Comparison of ENCODE assay signal across 18 cellular contexts in the genomic region with DNA sequence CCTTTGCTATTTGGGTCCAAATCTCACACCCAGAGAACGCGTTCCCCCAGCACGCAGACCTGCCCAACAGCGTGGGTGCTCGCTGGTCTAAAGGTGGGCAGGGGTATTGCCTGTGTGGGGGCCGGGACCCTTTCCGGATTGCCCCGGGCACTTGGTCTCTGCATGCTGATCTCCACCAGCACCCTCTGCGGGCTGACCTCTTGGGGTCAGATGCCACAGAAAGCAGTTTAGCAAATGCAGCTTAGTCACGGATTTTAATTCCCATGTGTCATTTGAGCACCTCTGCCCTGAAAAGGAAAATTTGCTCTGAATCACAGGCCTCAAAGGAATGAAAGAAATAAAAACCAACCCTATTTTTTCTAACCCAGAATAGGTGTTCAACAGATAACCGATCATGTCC. TPM values are rescaled to one million over a fixed set of nuclear protein-coding genes. Genes with fewer than 3 reads are reported as not detected.
DNase-seq lines count a peak whose midpoint lies in the region; ATAC-seq and TF ChIP-seq lines count a peak whose summit lies in the region.
"Had no signal": no experiment of that assay in that cellular context is flagged by ENCODE, and none has a peak within 500 bp of the region (broad histone marks: within the 10 kb centered on the region; RNA-seq: fewer than 3 reads in every experiment).

No MANE protein-coding gene starts in this region.

- dilution Hi-C loops in IMR-90 (cut with HindIII; ENCODE audit: low sequenced_read_pairs, unreplicated experiment) = no loop called here

- H3K27ac Mint-ChIP-seq in chondrocyte (ENCODE audit: unreplicated experiment) (peak overlapping the region; percentile 89), GM23338 (no peak overlapping the region)
- H3K27ac Mint-ChIP-seq: activated naive CD8-positive, alpha-beta T cell treated with anti-CD3 and anti-CD28 coated beads, Interleukin-2, amount 10 ng/mL, durations not matched to agents 7 days and 5 days; activated T-cell treated with anti-CD3 and anti-CD28 coated beads, Interleukin-2, amount 50 U/mL, for 24 hours; CD8-positive, alpha-beta memory T cell had no signal

- H3K18ac ChIP-seq in IMR-90 (ENCODE audit: low read depth, low read length) = no peak overlapping the region
- H3K18ac ChIP-seq in mesendoderm (ENCODE audit: low read length) = no peak overlapping the region

- H2AFZ ChIP-seq in IMR-90 (replicated peaks; ENCODE audit: low read length, poor library complexity) (no peak overlapping the region), GM23338 (no peak overlapping the region; the same call in 1 of the 2 replicates)

- no peak overlapping the region for H2AK9ac ChIP-seq in IMR-90 (replicated peaks; ENCODE audit: low read depth, low read length, poor library complexity)

- H3K4me3 Mint-ChIP-seq in chondrocyte (ENCODE audit: unreplicated experiment) (peak overlapping the region; percentile 24), GM23338 (no peak overlapping the region)
- H3K4me3 Mint-ChIP-seq: activated naive CD8-positive, alpha-beta T cell treated with anti-CD3 and anti-CD28 coated beads, Interleukin-2, amount 10 ng/mL, durations not matched to agents 7 days and 5 days; activated T-cell treated with anti-CD3 and anti-CD28 coated beads, Interleukin-2, amount 50 U/mL, for 24 hours; CD8-positive, alpha-beta memory T cell; stimulated activated naive CD8-positive, alpha-beta T cell treated with anti-CD3 and anti-CD28 coated beads, Interleukin-15, amount 100 ng/mL, for 72 hours had no signal

- H3K27me3 Mint-ChIP-seq in chondrocyte (ENCODE audit: low read depth) = peaks cover 3% of the 10 kb centered on the region
- peaks cover 14% of the 10 kb centered on the region for H3K27me3 Mint-ChIP-seq in GM23338 (ENCODE audit: insufficient read depth, low read depth, poor library complexity)
- H3K27me3 Mint-ChIP-seq: activated T-cell treated with anti-CD3 and anti-CD28 coated beads, Interleukin-2, amount 50 U/mL, for 24 hours had no signal

- H4K5ac ChIP-seq in IMR-90 (ENCODE audit: low read depth, low read length) (no peak overlapping the region), mesendoderm (ENCODE audit: low read length) (no peak overlapping the region)

- no TSS peak for BruUV-seq in IMR-90 (replicated peaks; lab: Mats Ljungman, UMichigan)

- H3K9me3 Mint-ChIP-seq in chondrocyte (ENCODE audit: low read depth) (no peaks in the 10 kb centered on the region), GM23338 (no peaks in the 10 kb centered on the region)
- H3K9me3 Mint-ChIP-seq: activated naive CD8-positive, alpha-beta T cell treated with anti-CD3 and anti-CD28 coated beads, Interleukin-2, amount 10 ng/mL, durations not matched to agents 7 days and 5 days; activated T-cell treated with anti-CD3 and anti-CD28 coated beads, Interleukin-2, amount 50 U/mL, for 24 hours; CD8-positive, alpha-beta memory T cell; stimulated activated naive CD8-positive, alpha-beta T cell treated with anti-CD3 and anti-CD28 coated beads, Interleukin-15, amount 100 ng/mL, for 72 hours had no signal

- H3K79me2 ChIP-seq in mesendoderm (ENCODE audit: control insufficient read depth, insufficient read depth, low read length) (no peaks in the 10 kb centered on the region), GM23338 (replicated peaks; ENCODE audit: insufficient read depth) (no peaks in the 10 kb centered on the region)

- no peak overlapping the region for H3K4ac ChIP-seq in IMR-90 (ENCODE audit: low read depth, low read length)
- H3K4ac ChIP-seq in mesendoderm (ENCODE audit: low read depth, low read length) = no peak overlapping the region

- DNase-seq in COLO829 (ENCODE audit: low spot score) (peak; percentile 61), IMR-90 (peak; percentile 19), chondrocyte (ENCODE audit: low spot score) (no peak), mesendoderm (no peak), GM23338 (ENCODE audit: low spot score) (no peak), heart left ventricle (no peak)
- no peak for DNase-seq in activated naive CD4-positive, alpha-beta T cell (lab: John Stamatoyannopoulos, UW)
- DNase-seq: activated naive CD8-positive, alpha-beta T cell treated with anti-CD3 and anti-CD28 coated beads, Interleukin-2, amount 10 ng/mL, durations not matched to agents 7 days and 5 days; activated T-cell treated with anti-CD3 and anti-CD28 coated beads, Interleukin-2, amount 50 U/mL, for 24 hours; CD8-positive, alpha-beta memory T cell; kidney glomerular epithelial cell; NCI-H187; NCI-H510A; stimulated activated naive CD8-positive, alpha-beta T cell treated with anti-CD3 and anti-CD28 coated beads, Interleukin-15, amount 100 ng/mL, for 72 hours; uterus had no signal

- H3K14ac ChIP-seq in IMR-90 (replicated peaks; ENCODE audit: low read depth, low read length) = no peak overlapping the region

- H3K4me1 ChIP-seq in IMR-90 (ENCODE audit: control insufficient read depth, insufficient read depth, low read length) = no peaks in the 10 kb centered on the region
- H3K4me1 ChIP-seq in mesendoderm (ENCODE audit: control insufficient read depth, low read depth, low read length) = peaks cover 7% of the 10 kb centered on the region
- peaks cover 22% of the 10 kb centered on the region for H3K4me1 ChIP-seq in GM23338 (ENCODE audit: insufficient read depth)
- H3K4me1 ChIP-seq in heart left ventricle = no peaks in the 10 kb centered on the region
- H3K4me1 ChIP-seq: prostate gland, uterus had no signal

- H3K4me2 ChIP-seq in IMR-90 (ENCODE audit: low read depth, low read length) (no peak overlapping the region), mesendoderm (ENCODE audit: low read length) (no peak overlapping the region), GM23338 (no peak overlapping the region)

- TF ChIP-seq CTCF in IMR-90 (conservative IDR thresholded peaks at IDR 0.05; ENCODE audit: low read depth, low read length) (no peak), chondrocyte (IDR thresholded peaks at IDR 0.05) (peak; percentile 6), GM23338 (conservative IDR thresholded peaks at IDR 0.05; ENCODE audit: low read depth in 2 of 2) (no peak), heart left ventricle (IDR thresholded peaks at IDR 0.05) (no peak)

- TF ChIP-seq POLR2A in IMR-90 (IDR thresholded peaks at IDR 0.05; ENCODE audit: low read depth, low read length) = no peak
- TF ChIP-seq POLR2A in heart left ventricle (IDR thresholded peaks at IDR 0.05) = no peak

- POLR2A ChIA-PET in IMR-90 (lab: Charles Lee; ENCODE audit: unreplicated experiment) = no interaction called here

- H3K4me3 ChIP-seq in IMR-90 (ENCODE audit: insufficient read depth, low read depth, low read length) = no peak overlapping the region
- no peak overlapping the region for H3K4me3 ChIP-seq in mesendoderm (ENCODE audit: low read length)
- no peak overlapping the region for H3K4me3 ChIP-seq in GM23338
- no peak overlapping the region for H3K4me3 ChIP-seq in heart left ventricle
- H3K4me3 ChIP-seq: prostate gland, uterus had no signal

- H3K27me3 ChIP-seq in IMR-90 (ENCODE audit: control insufficient read depth, insufficient read depth, low read length) (peaks cover 42% of the 10 kb centered on the region), mesendoderm (ENCODE audit: insufficient read depth, low read length, poor library complexity) (no peaks in the 10 kb centered on the region), GM23338 (ENCODE audit: insufficient read depth) (no peaks in the 10 kb centered on the region), heart left ventricle (no peaks in the 10 kb centered on the region)
- H3K27me3 ChIP-seq: uterus had no signal

- no peak overlapping the region for H2BK120ac ChIP-seq in IMR-90 (ENCODE audit: low read depth, low read length)
- no peak overlapping the region for H2BK120ac ChIP-seq in mesendoderm (ENCODE audit: low read depth, low read length)

- H3K79me1 ChIP-seq in IMR-90 (ENCODE audit: low read depth in 1 of 2, low read length in 2 of 2) (no peaks in the 10 kb centered on the region), mesendoderm (ENCODE audit: low read length) (no peaks in the 10 kb centered on the region)

- H2AK5ac ChIP-seq in IMR-90 (ENCODE audit: low read depth, low read length) (no peak overlapping the region), mesendoderm (ENCODE audit: low read length) (no peak overlapping the region)

- TF ChIP-seq RAD21 in IMR-90 (IDR thresholded peaks at IDR 0.05; ENCODE audit: low read length) = no peak

- H3K4me1 Mint-ChIP-seq in chondrocyte (ENCODE audit: low read depth) (peaks cover 20% of the 10 kb centered on the region), GM23338 (peaks cover 33% of the 10 kb centered on the region)
- H3K4me1 Mint-ChIP-seq: activated naive CD8-positive, alpha-beta T cell treated with anti-CD3 and anti-CD28 coated beads, Interleukin-2, amount 10 ng/mL, durations not matched to agents 7 days and 5 days; CD8-positive, alpha-beta memory T cell; stimulated activated naive CD8-positive, alpha-beta T cell treated with anti-CD3 and anti-CD28 coated beads, Interleukin-15, amount 100 ng/mL, for 72 hours had no signal

- H3K9me3 ChIP-seq in IMR-90 (ENCODE audit: control insufficient read depth, insufficient read depth, low read length) (no peaks in the 10 kb centered on the region), heart left ventricle (no peaks in the 10 kb centered on the region)
- H3K9me3 ChIP-seq: prostate gland, uterus had no signal

- H3K36me3 ChIP-seq in IMR-90 (ENCODE audit: control insufficient read depth, insufficient read depth, low read length) (no peaks in the 10 kb centered on the region), mesendoderm (ENCODE audit: control insufficient read depth, insufficient read depth, low read length) (no peaks in the 10 kb centered on the region), GM23338 (ENCODE audit: insufficient read depth) (no peaks in the 10 kb centered on the region), heart left ventricle (peaks cover 0 to 30% (median 0%) of the 10 kb centered on the region in 9 donors)
- H3K36me3 ChIP-seq: prostate gland, uterus had no signal

- no peak overlapping the region for H4K8ac ChIP-seq in IMR-90 (ENCODE audit: low read depth in 2 of 2, low read length in 2 of 2)
- no peak overlapping the region for H4K8ac ChIP-seq in mesendoderm (ENCODE audit: low read depth, low read length)

- H3K27ac ChIP-seq in IMR-90 (ENCODE audit: insufficient read depth, low read length) (no peak overlapping the region), mesendoderm (ENCODE audit: low read depth, low read length) (no peak overlapping the region), GM23338 (ENCODE audit: low read depth) (no peak overlapping the region), heart left ventricle (no peak overlapping the region)
- H3K27ac ChIP-seq: prostate gland, uterus had no signal

- ATAC-seq in IMR-90 (ENCODE audit: low read depth) = no peak
- ATAC-seq in GM23338 = no peak
- ATAC-seq in heart left ventricle = no peak
- ATAC-seq in GM18520 (IDR thresholded peaks at IDR 0.05; ENCODE audit: unreplicated experiment) = no peak
- ATAC-seq: stimulated activated naive CD8-positive, alpha-beta T cell treated with anti-CD3 and anti-CD28 coated beads, Interleukin-15, amount 100 ng/mL, for 72 hours had no signal

- H3K23ac ChIP-seq in IMR-90 (ENCODE audit: low read depth, low read length) (no peak overlapping the region), mesendoderm (ENCODE audit: low read length) (peak overlapping the region; percentile 49)

- H4K20me1 ChIP-seq in IMR-90 (ENCODE audit: insufficient read depth, low read length) = no peaks in the 10 kb centered on the region
- no peaks in the 10 kb centered on the region for H4K20me1 ChIP-seq in GM23338 (replicated peaks; ENCODE audit: insufficient read depth)

- H3K56ac ChIP-seq in IMR-90 (ENCODE audit: extremely low read depth, insufficient read depth, low read length) (no peak overlapping the region), mesendoderm (ENCODE audit: low read length) (no peak overlapping the region)

- peaks cover 3% of the 10 kb centered on the region for H3K36me3 Mint-ChIP-seq in chondrocyte (ENCODE audit: low read depth)
- no peaks in the 10 kb centered on the region for H3K36me3 Mint-ChIP-seq in GM23338 (ENCODE audit: low read depth)
- H3K36me3 Mint-ChIP-seq: activated naive CD8-positive, alpha-beta T cell treated with anti-CD3 and anti-CD28 coated beads, Interleukin-2, amount 10 ng/mL, durations not matched to agents 7 days and 5 days; CD8-positive, alpha-beta memory T cell had no signal

- H4K91ac ChIP-seq in IMR-90 (ENCODE audit: insufficient read depth, low read depth, low read length) = no peak overlapping the region

- H2BK15ac ChIP-seq in IMR-90 (ENCODE audit: low read depth, low read length) (no peak overlapping the region), mesendoderm (replicated peaks; ENCODE audit: low read depth) (no peak overlapping the region)

- WGBS in IMR-90 (ENCODE audit: extremely low coverage in 2 of 2, insufficient read length in 1 of 2), 2 experiments = 71% methylated on average over 5 of the region's 11 CpGs; no CpG with 5 or more reads in 1 of the 2 experiments
- no CpG with 5 or more reads among the region's 11 CpGs for WGBS in mesendoderm (ENCODE audit: extremely low coverage, insufficient coverage, low lambda C conversion rate)
- WGBS in heart left ventricle, 4 donors = 82 to 89% (median 87%) methylated on average over 11 of the region's 11 CpGs

- H3K9ac ChIP-seq in IMR-90 (ENCODE audit: low read depth, low read length) (no peak overlapping the region), mesendoderm (ENCODE audit: low read length) (no peak overlapping the region)

- intact Hi-C loops in IMR-90 (cut with micrococcal nuclease) = no loop called here
- intact Hi-C loops in heart left ventricle (cut with DNase I) = no loop called here

- H3K9me2 ChIP-seq in GM23338 (ENCODE audit: insufficient read depth) = no peaks in the 10 kb centered on the region

- H2BK20ac ChIP-seq in IMR-90 (ENCODE audit: low read depth, low read length) = no peak overlapping the region

- no peaks in the 10 kb centered on the region for H3K9me1 ChIP-seq in IMR-90 (ENCODE audit: insufficient read depth, low read length)

- in situ Hi-C loops in IMR-90 (cut with MboI; ENCODE audit: low sequenced_read_pairs) = no loop called here

- H2BK5ac ChIP-seq in IMR-90 (ENCODE audit: low read depth, low read length, poor library complexity, severe bottlenecking) = no peak overlapping the region
- H2BK5ac ChIP-seq in mesendoderm (ENCODE audit: low read length) = no peak overlapping the region

- CTCF ChIA-PET in IMR-90 (lab: Yijun Ruan, JAX) = no interaction called here

- no peaks in the 10 kb centered on the region for H3F3A ChIP-seq in GM23338 (replicated peaks; ENCODE audit: low read depth)

RNA-seq across cellular contexts. Expression of a gene that starts 46.7 kb away (rescaled TPM):
- total RNA-seq in IMR-90 (2012; rRNA removed) = under 0.01 TPM in 2 replicates
- 0.03 and 0.15 TPM in 2 replicates for polyA plus RNA-seq in IMR-90 (2012; rRNA removed)
- polyA plus RNA-seq in IMR-90 (2012; cell fraction: cytosol; rRNA removed) = 0.10 TPM in 1 of 2 replicates, not detected in the other
- polyA plus RNA-seq in IMR-90 (2012; cell fraction: nucleus; rRNA removed; ENCODE audit: low replicate concordance) = 0.05 and 0.27 TPM in 2 replicates
- 0.15 to 0.25 TPM (median 0.23 TPM) in 3 replicates for total RNA-seq in chondrocyte
- 0.06 TPM for polyA plus RNA-seq in mesendoderm (2013, experiment 1 of 2)
- polyA plus RNA-seq in mesendoderm (2013, experiment 2 of 2) = 0.07 TPM
- total RNA-seq in GM23338 (2014; rRNA removed; shearing (Covaris generic)) = 0.03 and 0.16 TPM in 2 replicates
- polyA plus RNA-seq in GM23338 (2016; fragmentation: Nextera tagmentation; extraction: Ambion mirVana) = not detected in 2 replicates
- total RNA-seq in heart left ventricle = 1 to 10 TPM; 1.1 to 3.7 (median 2.5) TPM
- 1 to 10 TPM; 1.3 to 2.1 TPM for polyA plus RNA-seq in heart left ventricle
- total RNA-seq: HT-29 had no signal

Comparison
In these comparisons a context has a peak if more than half of its experiments do, and no peak if none do; other contexts are left out.
1. DNase-seq: peak in COLO829 (single experiment) and IMR-90 (single experiment); none in chondrocyte (single experiment), mesendoderm (single experiment), GM23338 (single experiment), heart left ventricle (0 of 5) and activated naive CD4-positive, alpha-beta T cell (0 of 4).